ENCODE assay signal across 11 cellular contexts in the genomic region with DNA sequence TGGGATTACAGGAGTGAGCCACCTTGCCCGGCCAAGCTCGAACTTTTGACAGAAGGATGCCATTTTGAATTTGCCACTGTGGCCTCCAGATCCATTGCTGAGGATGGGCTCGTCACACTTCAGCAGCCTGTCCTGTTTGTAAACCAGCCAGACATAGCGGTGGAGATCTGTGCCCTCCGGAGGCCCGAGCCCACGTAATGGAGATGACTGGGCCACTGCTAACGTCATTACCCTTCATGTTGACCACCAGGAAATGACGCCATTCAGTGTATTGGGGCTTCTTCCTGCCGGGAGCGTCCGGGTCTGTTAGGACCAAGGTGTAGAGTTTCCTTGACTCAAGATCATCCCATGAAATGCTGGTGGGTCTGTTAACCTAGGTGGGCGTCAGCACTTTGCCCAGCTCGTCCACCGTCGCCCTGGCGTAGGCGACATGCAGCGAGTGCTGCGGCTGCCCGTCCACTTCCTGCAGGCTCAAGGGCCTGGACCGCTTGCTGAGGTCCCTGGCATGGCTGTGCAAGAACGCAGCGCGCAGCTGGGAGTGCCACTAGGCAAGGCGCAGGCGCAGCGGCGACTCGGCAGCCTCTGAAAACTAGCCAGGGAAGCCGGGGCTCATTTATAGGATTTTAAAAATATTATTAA. TPM values are rescaled to one million over a fixed set of nuclear protein-coding genes. Genes with fewer than 3 reads are reported as not detected.
DNase-seq lines count a peak whose midpoint lies in the region; ATAC-seq and TF ChIP-seq lines count a peak whose summit lies in the region.
"Had no signal": no experiment of that assay in that cellular context is flagged by ENCODE, and none has a peak within 500 bp of the region (broad histone marks: within the 10 kb centered on the region; RNA-seq: fewer than 3 reads in every experiment).

No MANE protein-coding gene starts in this region.

- H3K4me3 ChIP-seq in testis: peak overlapping the region; percentile 46 to 57

- no peaks in the 10 kb centered on the region for H3K27me3 Mint-ChIP-seq in activated CD4-positive, alpha-beta memory T cell treated with anti-CD3 and anti-CD28 coated beads for 36 hours
- H3K27me3 Mint-ChIP-seq: progenitor cell of endocrine pancreas had no signal

- intact Hi-C loops in activated CD4-positive, alpha-beta memory T cell treated with anti-CD3 and anti-CD28 coated beads for 36 hours (cut with micrococcal nuclease): loop anchor here (2.0 to 10.0 kb wide), 3 partner anchors 513 to 775 kb away; partner anchors contain the start of gene C1orf53
- intact Hi-C loops in testis (cut with DNase I; ENCODE audit: low total_unique reads): no loop called here

- POLR2A ChIA-PET in activated CD4-positive, alpha-beta memory T cell treated with anti-CD3 and anti-CD28 coated beads for 36 hours (lab: Charles Lee): interaction anchor here (0.7 to 11.5 kb wide), 15 partner anchors 8 to 157 kb away, joined by 3 to 114 read pairs (median 7); partner anchors contain the start of gene PTPRC

- no peak overlapping the region for H3K27ac ChIP-seq in testis

- peak; percentile 22 for ATAC-seq in esophagus mucosa

- TF ChIP-seq CTCF in testis (IDR thresholded peaks at IDR 0.05): no peak

- H3K27me3 ChIP-seq in testis: no peaks in the 10 kb centered on the region

- CTCF ChIA-PET in activated CD4-positive, alpha-beta memory T cell treated with anti-CD3 and anti-CD28 coated beads for 36 hours (lab: Charles Lee): interaction anchor here (0.7 to 1.1 kb wide), 2 partner anchors 10 to 21 kb away, joined by 3 read pairs; no protein-coding TSS in a partner anchor

- peak overlapping the region; percentile 95 for H3K27ac Mint-ChIP-seq in activated CD4-positive, alpha-beta memory T cell treated with anti-CD3 and anti-CD28 coated beads for 36 hours
- H3K27ac Mint-ChIP-seq: progenitor cell of endocrine pancreas had no signal

- H3K9me3 Mint-ChIP-seq in activated CD4-positive, alpha-beta memory T cell treated with anti-CD3 and anti-CD28 coated beads for 36 hours: no peaks in the 10 kb centered on the region

- H3K9me3 ChIP-seq in testis: no peaks in the 10 kb centered on the region

- TF ChIP-seq POLR2A in testis (IDR thresholded peaks at IDR 0.05): no peak

- peak overlapping the region; percentile 83 for H3K4me3 Mint-ChIP-seq in activated CD4-positive, alpha-beta memory T cell treated with anti-CD3 and anti-CD28 coated beads for 36 hours

- WGBS in testis, 2 donors: 73 to 87% methylated on average over 30 to 31 of the region's 31 CpGs

- no peaks in the 10 kb centered on the region for H3K36me3 ChIP-seq in testis (ENCODE audit: low read depth, missing control alignments)

- DNase-seq in activated naive CD4-positive, alpha-beta T cell treated with Interleukin-2 at 50 U/mL for 16 hours: peak; percentile 42
- DNase-seq in activated naive CD4-positive, alpha-beta T cell (lab: John Stamatoyannopoulos, UW): no peak
- peak; percentile 82 for DNase-seq in activated CD4-positive, alpha-beta memory T cell treated with anti-CD3 and anti-CD28 coated beads for 36 hours
- peak; percentile 36 for DNase-seq in testis
- DNase-seq in SHP77 (lab: John Stamatoyannopoulos, UW): no peak
- no peak for DNase-seq in DMS153 treated with DMSO at 0.1 percent for 48 hours (lab: John Stamatoyannopoulos, UW; ENCODE audit: unreplicated experiment)
- no peak for DNase-seq in SW 1271 (lab: John Stamatoyannopoulos, UW)
- DNase-seq: NCI-H1092 treated with DMSO at 0.1 percent for 48 hours had no signal

- peaks cover 57% of the 10 kb centered on the region for H3K36me3 Mint-ChIP-seq in activated CD4-positive, alpha-beta memory T cell treated with anti-CD3 and anti-CD28 coated beads for 36 hours

- no peaks in the 10 kb centered on the region for H3K4me1 ChIP-seq in testis

- H3K4me1 Mint-ChIP-seq in activated CD4-positive, alpha-beta memory T cell treated with anti-CD3 and anti-CD28 coated beads for 36 hours (ENCODE audit: low read depth): peaks cover 89% of the 10 kb centered on the region

RNA-seq across cellular contexts. Expression of gene PTPRC, which starts 40.8 kb away (rescaled TPM):
- total RNA-seq in activated CD4-positive, alpha-beta memory T cell treated with anti-CD3 and anti-CD28 coated beads for 36 hours: 100 to 1,000 TPM; 495 to 503 TPM
- total RNA-seq in esophagus mucosa (3.5 TPM), testis (1 to 10 TPM; 5.1 to 9.7 TPM)
- polyA plus RNA-seq in testis (ENCODE audit: insufficient read depth, low read depth, low replicate concordance): 10.8 TPM
- total RNA-seq: bronchial epithelial cell, progenitor cell of endocrine pancreas had no signal

Comparison
In these comparisons a context has a peak if more than half of its experiments do, and no peak if none do; other contexts are left out.
1. DNase-seq: peak in activated naive CD4-positive, alpha-beta T cell treated with Interleukin-2 at 50 U/mL for 16 hours (single experiment), activated CD4-positive, alpha-beta memory T cell treated with anti-CD3 and anti-CD28 coated beads for 36 hours (single experiment) and testis (single experiment); none in activated naive CD4-positive, alpha-beta T cell (0 of 4), SHP77 (0 of 2), DMS153 treated with DMSO at 0.1 percent for 48 hours (single experiment) and SW 1271 (0 of 2).
2. RNA of gene PTPRC, which starts 40.8 kb away (total RNA-seq): 495 to 503 TPM in activated CD4-positive, alpha-beta memory T cell treated with anti-CD3 and anti-CD28 coated beads for 36 hours; 5.1 to 9.7 TPM in testis and 3.5 TPM in esophagus mucosa (single experiment); every median in the first group is over 10 times any median in the second.